ENCODE assay signal across 28 cellular contexts in genomic region chr20:62880147-62880934, GRCh38. TPM values are rescaled to one million over a fixed set of nuclear protein-coding genes. Genes with fewer than 3 reads are reported as not detected.
A peak's percentile ranks its signal among the peaks of the same experiment; 100 is the strongest.
DNase-seq lines count a peak whose midpoint lies in the region; ATAC-seq, FAIRE-seq and TF ChIP-seq lines count a peak whose summit lies in the region.
"Had no signal": no experiment of that assay in that cellular context is flagged by ENCODE, and none has a peak within 500 bp of the region (broad histone marks: within the 10 kb centered on the region; RNA-seq: fewer than 3 reads in every experiment).

No MANE protein-coding gene starts in this region.

- H3K4me2 ChIP-seq in BLaER1 (peak overlapping the region; percentile 46), GM23338 (peak overlapping the region; percentile 83), osteoblast (ENCODE audit: insufficient read depth, low read length) (no peak overlapping the region)
- H3K4me2 ChIP-seq: A549 had no signal

- intact Hi-C loops in cardiac septum (cut with DNase I): no loop called here

- H3K79me2 ChIP-seq in GM23338 (replicated peaks; ENCODE audit: insufficient read depth): no peaks in the 10 kb centered on the region
- H3K79me2 ChIP-seq in osteoblast (ENCODE audit: insufficient read depth, low read length): no peaks in the 10 kb centered on the region

- H3K4me1 ChIP-seq in BLaER1: peaks cover 75% of the 10 kb centered on the region
- peaks cover 27% of the 10 kb centered on the region for H3K4me1 ChIP-seq in GM23338 (ENCODE audit: insufficient read depth)
- H3K4me1 ChIP-seq in RWPE2 (ENCODE audit: insufficient read depth, poor library complexity, severe bottlenecking): peaks cover 6% of the 10 kb centered on the region
- H3K4me1 ChIP-seq in osteoblast (ENCODE audit: insufficient read depth, low read length): no peaks in the 10 kb centered on the region

- H3K36me3 ChIP-seq in BLaER1 (peaks cover 33% of the 10 kb centered on the region), GM23338 (ENCODE audit: insufficient read depth) (0 out of 2 replicates have a peak, but pooled peaks cover 3% of the 10 kb centered on the region), RWPE2 (ENCODE audit: low read depth) (0 out of 2 replicates have a peak, but pooled peaks cover 4% of the 10 kb centered on the region), osteoblast (ENCODE audit: insufficient read depth, low read length) (peaks cover 15% of the 10 kb centered on the region)

- H3K9ac ChIP-seq in BLaER1: no peak overlapping the region

- no peaks in the 10 kb centered on the region for H3K27me3 ChIP-seq in BLaER1
- H3K27me3 ChIP-seq in GM23338 (ENCODE audit: insufficient read depth): no peaks in the 10 kb centered on the region
- H3K27me3 ChIP-seq in RWPE2 (ENCODE audit: insufficient read depth, poor library complexity, severe bottlenecking): no peaks in the 10 kb centered on the region
- no peaks in the 10 kb centered on the region for H3K27me3 ChIP-seq in osteoblast (ENCODE audit: insufficient read depth, low read length)

- no peak for TF ChIP-seq CTCF in GM23338 (conservative IDR thresholded peaks at IDR 0.05; ENCODE audit: low read depth in 2 of 2)
- TF ChIP-seq CTCF in RWPE2 (IDR thresholded peaks at IDR 0.05; ENCODE audit: poor library complexity, severe bottlenecking): no peak
- no peak for TF ChIP-seq CTCF in osteoblast (IDR thresholded peaks at IDR 0.05; ENCODE audit: extremely low read depth, low read depth, low read length)

- DNase-seq in GM23338 (ENCODE audit: low spot score): no peak
- DNase-seq in RWPE2 (ENCODE audit: low spot score): peak; percentile 90
- peak; percentile 79 for DNase-seq in osteoblast (ENCODE audit: insufficient read length, low spot score, missing footprints)
- no peak for DNase-seq in T-helper 2 cell
- no peak for DNase-seq in activated naive CD4-positive, alpha-beta T cell treated with Interleukin-2 at 50 U/mL for 16 hours
- DNase-seq in H54 (ENCODE audit: insufficient read length, low spot score): no peak
- no peak for DNase-seq in cardiac septum (ENCODE audit: low spot score)
- DNase-seq: AML-193; C1 segment of cervical spinal cord; CD4-positive, alpha-beta memory T cell; CD4-positive, CD25-positive, alpha-beta regulatory T cell; CD8-positive, alpha-beta memory T cell; COR-L47; DMS 273 treated with DMSO at 0.1 percent for 48 hours; DMS153; DMS53; DMS79; DND-41; EL; GDM1 had no signal

- H2AFZ ChIP-seq in GM23338: no peak overlapping the region
- no peak overlapping the region for H2AFZ ChIP-seq in osteoblast (ENCODE audit: low read length)

- no peak for TF ChIP-seq POLR2A in H54 (IDR thresholded peaks at IDR 0.05; ENCODE audit: low read depth, low read length)

- H3K9me3 ChIP-seq in BLaER1 (no peaks in the 10 kb centered on the region), RWPE2 (ENCODE audit: severe bottlenecking) (no peaks in the 10 kb centered on the region), osteoblast (ENCODE audit: low read depth, low read length) (no peaks in the 10 kb centered on the region)
- H3K9me3 ChIP-seq: A549 had no signal

- no peaks in the 10 kb centered on the region for H3K9me2 ChIP-seq in GM23338 (ENCODE audit: insufficient read depth)

- H3K27ac ChIP-seq in BLaER1 (peak overlapping the region; percentile 35; the same call in 1 of the 2 replicates), GM23338 (ENCODE audit: low read depth) (no peak overlapping the region), RWPE2 (ENCODE audit: poor library complexity, severe bottlenecking) (no peak overlapping the region), osteoblast (ENCODE audit: low read depth, low read length) (no peak overlapping the region)
- H3K27ac ChIP-seq: 22Rv1, A549 had no signal

- no peak for FAIRE-seq in H54 (lab: Jason Lieb, UNC)
- FAIRE-seq: A549, GM12878, GM12892, GM18507 had no signal

- H3K4me3 Mint-ChIP-seq in GM23338: no peak overlapping the region
- H3K4me3 Mint-ChIP-seq: B cell; CD14-positive monocyte; CD4-positive, alpha-beta memory T cell; CD4-positive, CD25-positive, alpha-beta regulatory T cell; CD8-positive, alpha-beta memory T cell had no signal

- peaks cover 41% of the 10 kb centered on the region for H3K4me1 Mint-ChIP-seq in GM23338

- no peak for ATAC-seq in GM23338
- no peak for ATAC-seq in RWPE2 (ENCODE audit: low read depth)
- ATAC-seq: A549, GM12878 had no signal

- peaks cover 13% of the 10 kb centered on the region for H3K36me3 Mint-ChIP-seq in GM23338 (ENCODE audit: low read depth)

- H4K20me1 ChIP-seq in BLaER1 (peaks cover 9% of the 10 kb centered on the region; the same call in 1 of the 2 replicates), GM23338 (replicated peaks; ENCODE audit: insufficient read depth) (peaks cover 6% of the 10 kb centered on the region; the same call in 1 of the 2 replicates), osteoblast (ENCODE audit: insufficient read depth, low read length) (peaks cover 2% of the 10 kb centered on the region)

- peaks cover 37% of the 10 kb centered on the region for H3F3A ChIP-seq in GM23338 (replicated peaks; ENCODE audit: low read depth)

- no peak overlapping the region for H3K4me3 ChIP-seq in BLaER1
- peak overlapping the region; percentile 59; the same call in 1 of the 2 replicates for H3K4me3 ChIP-seq in GM23338
- no peak overlapping the region for H3K4me3 ChIP-seq in RWPE2 (ENCODE audit: severe bottlenecking)
- H3K4me3 ChIP-seq in osteoblast (ENCODE audit: insufficient read depth, low read length): no peak overlapping the region
- H3K4me3 ChIP-seq: A549, GM12878 had no signal

- H3K27ac Mint-ChIP-seq in GM23338: no peak overlapping the region
- H3K27ac Mint-ChIP-seq: B cell; CD14-positive monocyte; CD4-positive, alpha-beta memory T cell; CD8-positive, alpha-beta memory T cell had no signal

- H3K27me3 Mint-ChIP-seq in GM23338 (ENCODE audit: insufficient read depth, low read depth, poor library complexity): peaks cover 26% of the 10 kb centered on the region
- H3K27me3 Mint-ChIP-seq: B cell; CD4-positive, alpha-beta memory T cell had no signal

- peaks cover 3% of the 10 kb centered on the region; the same call in 2 of the 3 replicates for H3K9me3 Mint-ChIP-seq in GM23338
- H3K9me3 Mint-ChIP-seq: CD4-positive, alpha-beta memory T cell; CD8-positive, alpha-beta memory T cell had no signal

TF ChIP-seq in GM23338, 12 proteins besides CTCF, POLR2A, EP300 and RAD21:
- TF ChIP-seq ZNF114 (CRISPR knock-in tag; IDR thresholded peaks at IDR 0.05): no peak
TF ChIP-seq in GM23338: peak in this region for 0.

RNA-seq across cellular contexts. Expression of gene TCFL5, which starts 18.7 kb away (rescaled TPM):
- total RNA-seq in GM23338 (2014; rRNA removed; shearing (Covaris generic)): 18.8 and 19.3 TPM in 2 replicates
- polyA plus RNA-seq in GM23338 (2016; fragmentation: Nextera tagmentation; extraction: Ambion mirVana): 5.4 and 5.8 TPM in 2 replicates
- total RNA-seq in osteoblast (13.0 TPM in 2 replicates), cardiac septum (7.8 TPM)

RNA-seq across cellular contexts. Expression of gene DIDO1, which starts 46.0 kb away (rescaled TPM):
- 147 and 162 TPM in 2 replicates for total RNA-seq in GM23338 (2014; rRNA removed; shearing (Covaris generic))
- polyA plus RNA-seq in GM23338 (2016; fragmentation: Nextera tagmentation; extraction: Ambion mirVana): 61.5 and 72.4 TPM in 2 replicates
- total RNA-seq in osteoblast: 44.8 and 46.3 TPM in 2 replicates
- 38.9 TPM for total RNA-seq in cardiac septum

RNA-seq across cellular contexts. Expression of gene GID8, which starts 57.6 kb away (rescaled TPM):
- total RNA-seq in GM23338 (2014; rRNA removed; shearing (Covaris generic)): 102 and 106 TPM in 2 replicates
- polyA plus RNA-seq in GM23338 (2016; fragmentation: Nextera tagmentation; extraction: Ambion mirVana): 41.7 and 41.8 TPM in 2 replicates
- total RNA-seq in osteoblast: 34.4 and 37.1 TPM in 2 replicates
- total RNA-seq in cardiac septum: 16.4 TPM

Comparison
In these comparisons a context has a peak if more than half of its experiments do, and no peak if none do; other contexts are left out.
1. DNase-seq: peak in RWPE2 (single experiment) and osteoblast (single experiment); none in GM23338 (single experiment), T-helper 2 cell (0 of 5), activated naive CD4-positive, alpha-beta T cell treated with Interleukin-2 at 50 U/mL for 16 hours (single experiment), H54 (single experiment) and cardiac septum (single experiment).